1 cellular context compared by ENCODE assay signal in genomic region chr19:19064098-19064722, GRCh38.
TF ChIP-seq lines count a peak whose summit lies in the region.

No MANE protein-coding gene starts in this region.

TF ChIP-seq in K562, 482 proteins besides CTCF, POLR2A, EP300 and RAD21 (continued from another document and continues in another):
- TF ChIP-seq HMGN3 (IDR thresholded peaks at IDR 0.05; ENCODE audit: borderline replicate concordance, extremely low read depth, insufficient read length, low read depth, low read length) (no peak), KAT8 (IDR thresholded peaks at IDR 0.05; ENCODE audit: low read depth) (no peak), NFYB (IDR thresholded peaks at IDR 0.05; ENCODE audit: extremely low read depth, insufficient read length) (no peak), BCOR (IDR thresholded peaks at IDR 0.05) (no peak), EWSR1 (IDR thresholded peaks at IDR 0.05; ENCODE audit: borderline replicate concordance, low read depth, partially characterized antibody) (no peak), XRCC3 (IDR thresholded peaks at IDR 0.05) (no peak), XRCC5 (IDR thresholded peaks at IDR 0.05; ENCODE audit: low read depth, low read length) (no peak), U2AF1 (optimal IDR thresholded peaks at IDR 0.05; ENCODE audit: low read depth, low read length) (no peak), PHF8 (IDR thresholded peaks at IDR 0.05; ENCODE audit: borderline replicate concordance, low read length) (peak; percentile 41; the same call in 1 of the 2 replicates), PHF21A (IDR thresholded peaks at IDR 0.05; ENCODE audit: borderline replicate concordance, low read depth) (no peak), CCNT2 (IDR thresholded peaks at IDR 0.05; ENCODE audit: borderline replicate concordance, extremely low read depth, insufficient read length, low read depth, low read length) (peak; percentile 37), ZNF280A (IDR thresholded peaks at IDR 0.05; ENCODE audit: low read depth, partially characterized antibody) (no peak), FOXP1 (CRISPR knock-in tag; IDR thresholded peaks at IDR 0.05) (0 out of 2 replicates have a peak, but pooled peaks have one; percentile 36), E2F1 (CRISPR knock-in tag; IDR thresholded peaks at IDR 0.05) (no peak), TCF15 (CRISPR knock-in tag; IDR thresholded peaks at IDR 0.05) (no peak), CREB1 (IDR thresholded peaks at IDR 0.05) (0 out of 2 replicates have a peak, but pooled peaks have one; percentile 0), CREB1 (CRISPR knock-in tag; IDR thresholded peaks at IDR 0.05) (no peak), NCOR1 (IDR thresholded peaks at IDR 0.05) (no peak), IRF1 (CRISPR knock-in tag; IDR thresholded peaks at IDR 0.05; ENCODE audit: borderline replicate concordance) (no peak), NR2F6 (CRISPR knock-in tag; IDR thresholded peaks at IDR 0.05) (no peak), LEF1 (IDR thresholded peaks at IDR 0.05) (no peak), DPF2 (IDR thresholded peaks at IDR 0.05) (no peak), MEF2A (IDR thresholded peaks at IDR 0.05; ENCODE audit: control insufficient read depth, low read depth, low read length) (no peak), ZNF639 (CRISPR knock-in tag; conservative IDR thresholded peaks at IDR 0.05 in 1 of 2, IDR thresholded peaks at IDR 0.05 in 1 of 2) (0 out of 4 replicates have a peak, but pooled peaks of 1 of the 2 experiments have one; percentile 46), RBM25 (IDR thresholded peaks at IDR 0.05; ENCODE audit: low read depth, low read length, severe bottlenecking) (no peak), TFAP4 (CRISPR knock-in tag; IDR thresholded peaks at IDR 0.05; ENCODE audit: borderline replicate concordance) (no peak), PHB (CRISPR knock-in tag; IDR thresholded peaks at IDR 0.05) (no peak), ZNF224 (CRISPR knock-in tag; IDR thresholded peaks at IDR 0.05) (no peak), WHSC1 (IDR thresholded peaks at IDR 0.05; ENCODE audit: low read length) (no peak), RHOXF2B (CRISPR knock-in tag; conservative IDR thresholded peaks at IDR 0.05) (no peak), PBX2 (CRISPR knock-in tag; IDR thresholded peaks at IDR 0.05; ENCODE audit: low read depth) (no peak), PBX2 (tag; conservative IDR thresholded peaks at IDR 0.05; ENCODE audit: low read depth) (no peak), ZNF124 (CRISPR knock-in tag; IDR thresholded peaks at IDR 0.05) (no peak), ZNF41 (CRISPR knock-in tag; conservative IDR thresholded peaks at IDR 0.05) (no peak), NELFE (IDR thresholded peaks at IDR 0.05; ENCODE audit: insufficient read depth, insufficient read length) (no peak), ZC3H4 (CRISPR knock-in tag; IDR thresholded peaks at IDR 0.05; ENCODE audit: borderline replicate concordance) (peak; percentile 83; the same call in 1 of the 2 replicates), POLR2G (IDR thresholded peaks at IDR 0.05; ENCODE audit: low read depth, low read length) (no peak), ZNF785 (CRISPR knock-in tag; IDR thresholded peaks at IDR 0.05) (no peak), E4F1 (CRISPR knock-in tag; IDR thresholded peaks at IDR 0.05; ENCODE audit: borderline replicate concordance) (no peak), CREB3 (tag; conservative IDR thresholded peaks at IDR 0.05; ENCODE audit: low read depth) (no peak), RB1 (IDR thresholded peaks at IDR 0.05; ENCODE audit: low read depth) (no peak), YBX1 (IDR thresholded peaks at IDR 0.05) (no peak), ZBTB7A (IDR thresholded peaks at IDR 0.05; ENCODE audit: borderline replicate concordance, control insufficient read depth, low read depth, low read length) (no peak; the same call in 1 of the 2 replicates), HDAC2 (IDR thresholded peaks at IDR 0.05) (no peak), BRF2 (IDR thresholded peaks at IDR 0.05; ENCODE audit: borderline replicate concordance, insufficient read depth, insufficient read length) (no peak), ZNF311 (CRISPR knock-in tag; IDR thresholded peaks at IDR 0.05) (no peak), CBX3 (IDR thresholded peaks at IDR 0.05; ENCODE audit: borderline replicate concordance in 1 of 2, low read length in 2 of 2) (no peak), ETV1 (tag; conservative IDR thresholded peaks at IDR 0.05; ENCODE audit: low read depth) (no peak), ZFX (CRISPR knock-in tag; IDR thresholded peaks at IDR 0.05) (no peak), ZNF655 (CRISPR knock-in tag; IDR thresholded peaks at IDR 0.05) (no peak), PML (IDR thresholded peaks at IDR 0.05; ENCODE audit: low read length) (no peak), MCM2 (IDR thresholded peaks at IDR 0.05; ENCODE audit: low read depth) (no peak), MAX (CRISPR knock-in tag; IDR thresholded peaks at IDR 0.05) (peak; percentile 37; the same call in 1 of the 2 replicates), ZNF644 (tag; IDR thresholded peaks at IDR 0.05; ENCODE audit: low read depth) (no peak)
